ENCODE assay signal across 21 cellular contexts in the genomic region with DNA sequence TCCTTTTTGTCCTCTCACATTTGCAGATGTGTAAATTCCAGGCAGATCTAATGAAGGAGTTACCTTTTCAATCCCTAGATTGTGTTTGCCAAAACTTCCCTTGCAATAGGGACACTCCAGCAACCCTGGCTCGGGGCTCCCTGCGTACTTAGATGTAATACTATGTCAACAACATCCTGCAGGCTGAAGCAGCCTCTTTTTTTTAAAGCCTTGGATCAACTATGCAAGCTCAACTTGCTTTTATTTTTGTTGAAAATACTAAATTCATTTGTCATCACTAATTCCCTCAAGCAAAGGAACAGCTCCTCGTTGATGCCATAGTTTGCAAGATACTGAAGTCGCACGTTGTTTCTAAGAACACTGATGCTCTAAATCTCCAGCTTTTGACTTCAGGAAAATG. TPM values are rescaled to one million over a fixed set of nuclear protein-coding genes. Genes with fewer than 3 reads are reported as not detected.
"Had no signal": no experiment of that assay in that cellular context is flagged by ENCODE, and none has a peak within 500 bp of the region (broad histone marks: within the 10 kb centered on the region; RNA-seq: fewer than 3 reads in every experiment).

No MANE protein-coding gene starts in this region.

- H3K27ac ChIP-seq: body of pancreas, neutrophil, ovary, prostate gland had no signal

- H3K4me1 ChIP-seq: prostate gland had no signal

- H3K36me3 ChIP-seq: gastroesophageal sphincter, neutrophil, ovary, prostate gland, transverse colon had no signal

- H3K4me3 ChIP-seq: body of pancreas, ovary, prostate gland, transverse colon had no signal

- DNase-seq: activated CD4-positive, alpha-beta T cell treated with anti-CD3 and anti-CD28 coated beads, Interleukin-2, amount 50 U/mL, for 48 hours; activated CD8-positive, alpha-beta memory T cell treated with anti-CD3 and anti-CD28 coated beads, Interleukin-2, amount 50 U/mL, for 48 hours; activated naive CD4-positive, alpha-beta T cell treated with Interleukin-2 at 50 U/mL for 16 hours; activated naive CD8-positive, alpha-beta T cell treated with anti-CD3 and anti-CD28 coated beads for 36 hours; activated T-cell treated with anti-CD3 and anti-CD28 coated beads, Interleukin-2, amount 50 U/mL, for 4 hours; amygdala; effector CD4-positive, alpha-beta T cell; ovary; stimulated activated CD4-positive, alpha-beta T cell treated with anti-CD3 and anti-CD28 coated beads, Interleukin-4, amount 100 ng/mL, for 4 hours; stimulated activated naive CD8-positive, alpha-beta T cell treated with anti-CD3 and anti-CD28 coated beads, Interleukin-15, Interleukin-2, amounts not matched to agents 100 U/mL and 50 U/mL, for 24 hours; transverse colon had no signal

- H3K27me3 ChIP-seq: body of pancreas, gastroesophageal sphincter, ovary had no signal

- H3K9me3 ChIP-seq: body of pancreas, gastroesophageal sphincter, neutrophil, ovary, prostate gland, transverse colon had no signal

- ATAC-seq: activated T-cell treated with anti-CD3 and anti-CD28 coated beads, Interleukin-2, amount 50 U/mL, for 4 hours; body of pancreas; gastroesophageal sphincter; stimulated activated naive CD8-positive, alpha-beta T cell treated with anti-CD3 and anti-CD28 coated beads, Interleukin-15, Interleukin-2, amounts not matched to agents 100 U/mL and 50 U/mL, for 24 hours; WTC11 had no signal

RNA-seq across cellular contexts. Expression of a gene that starts 59.1 kb away (rescaled TPM):
- total RNA-seq: activated CD8-positive, alpha-beta memory T cell treated with anti-CD3 and anti-CD28 coated beads for 36 hours; activated naive CD8-positive, alpha-beta T cell treated with anti-CD3 and anti-CD28 coated beads for 36 hours; activated T-cell treated with anti-CD3 and anti-CD28 coated beads, Interleukin-2, amount 50 U/mL, for 4 hours; chondrocyte; mononuclear cell; myocyte; T-helper 2 cell treated with Interferon-gamma antibody and Interleukin-4, amounts not matched to agents 100 ng/mL and 5 ng/mL, for 36 hours had no signal
